ENCODE assay signal across 2 cellular contexts in the genomic region with DNA sequence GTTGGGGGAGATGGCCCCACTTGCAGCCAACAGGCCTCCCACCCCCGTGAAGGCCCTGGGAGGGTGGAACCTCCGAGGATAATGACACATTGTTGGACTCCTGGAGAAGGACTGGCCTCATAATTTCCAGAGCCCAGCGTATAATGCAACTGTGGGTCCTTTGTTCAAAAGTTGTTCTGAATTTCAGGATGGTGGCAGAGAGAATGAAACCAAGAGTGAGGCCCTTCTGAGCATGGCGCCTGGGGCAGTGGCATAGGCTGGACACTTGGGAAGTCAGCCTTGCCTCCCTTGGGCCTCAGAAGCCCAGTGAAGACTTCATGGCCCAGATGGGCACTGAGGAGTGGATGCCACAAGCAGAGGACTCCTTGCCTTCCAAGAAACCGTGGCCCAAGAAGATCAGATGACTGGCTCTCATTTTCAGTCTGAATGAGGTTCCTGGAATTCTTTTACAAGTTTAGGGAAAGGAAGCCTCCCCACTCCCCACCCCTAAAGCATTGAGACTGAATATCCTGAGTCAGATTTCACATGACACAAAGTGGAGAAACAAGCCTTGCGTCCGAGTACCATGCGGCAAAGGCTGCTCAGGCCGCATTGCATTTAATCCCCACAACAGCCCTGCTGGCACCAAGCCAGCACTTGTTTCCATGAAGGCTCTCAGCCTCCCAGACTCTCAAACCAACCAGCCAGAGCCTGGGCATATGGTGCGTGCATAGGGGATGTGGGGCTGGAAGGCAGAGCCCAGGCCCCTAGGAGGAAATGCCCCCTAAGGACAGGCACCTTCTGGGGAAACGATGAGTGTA.
TF ChIP-seq lines count a peak whose summit lies in the region.

No MANE protein-coding gene starts in this region.

TF ChIP-seq in K562, 482 proteins besides CTCF, POLR2A, EP300 and RAD21:
- TF ChIP-seq HDAC8 (tag; IDR thresholded peaks at IDR 0.05) (no peak), NFIC (IDR thresholded peaks at IDR 0.05) (peak; percentile 92), NFIX (CRISPR knock-in tag; IDR thresholded peaks at IDR 0.05; ENCODE audit: low read depth) (peak; percentile 51)

TF ChIP-seq in GM23338, 12 proteins besides CTCF, POLR2A, EP300 and RAD21:
- no peak for TF ChIP-seq ZNF331 (CRISPR knock-in tag; IDR thresholded peaks at IDR 0.05; ENCODE audit: low read depth)
- no peak for TF ChIP-seq ETS1 (IDR thresholded peaks at IDR 0.05)
- no peak for TF ChIP-seq ZNF114 (CRISPR knock-in tag; IDR thresholded peaks at IDR 0.05)
- no peak for TF ChIP-seq NANOG (IDR thresholded peaks at IDR 0.05; ENCODE audit: borderline replicate concordance)
- no peak for TF ChIP-seq ZNF462 (CRISPR knock-in tag; IDR thresholded peaks at IDR 0.05)
- TF ChIP-seq REST (IDR thresholded peaks at IDR 0.05; ENCODE audit: unreplicated experiment), result no peak
- no peak for TF ChIP-seq EZH2 (IDR thresholded peaks at IDR 0.05; ENCODE audit: low read depth, unreplicated experiment)
- no peak for TF ChIP-seq JUNB (IDR thresholded peaks at IDR 0.05; ENCODE audit: unreplicated experiment)
